ENCODE assay signal across 5 cellular contexts in the genomic region with DNA sequence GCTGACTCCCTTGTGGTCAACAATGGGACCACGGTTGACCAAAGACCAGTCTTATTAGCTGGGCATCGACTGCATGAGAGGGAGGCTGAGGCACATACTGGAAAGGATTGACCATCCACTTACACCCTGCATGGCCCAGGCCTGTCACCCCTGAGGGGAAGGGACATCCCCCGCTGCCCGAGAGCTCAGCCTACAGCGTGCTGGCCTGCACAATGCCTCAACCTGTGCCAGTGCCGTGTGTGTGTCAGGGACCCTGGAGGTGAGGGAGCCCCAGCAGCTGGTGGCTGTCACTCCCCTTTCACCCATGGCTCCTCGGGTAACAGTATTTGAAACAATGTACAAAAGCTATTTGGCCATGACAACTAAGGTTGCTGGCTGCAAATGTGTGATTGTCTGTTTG.
"Had no signal": no experiment of that assay in that cellular context is flagged by ENCODE, and none has a peak within 500 bp of the region (broad histone marks: within the 10 kb centered on the region; RNA-seq: fewer than 3 reads in every experiment).

No MANE protein-coding gene starts in this region.

- H3K4me1 Mint-ChIP-seq: GM23338, H9 had no signal

- ATAC-seq: GM23338 had no signal

- H3K9me3 Mint-ChIP-seq: GM23338, H9 had no signal

- H3K4me3 ChIP-seq: GM23338 had no signal

- DNase-seq: H9, HCEC 1CT, HFFc6, IMR-90 had no signal

- H3K4me3 Mint-ChIP-seq: GM23338, H9, HFFc6 had no signal

- H3K27ac Mint-ChIP-seq: GM23338, HFFc6 had no signal
